Comparison of ENCODE assay signal across 25 cellular contexts in genomic region chr4:121655320-121656268, GRCh38. TPM values are rescaled to one million over a fixed set of nuclear protein-coding genes. Genes with fewer than 3 reads are reported as not detected.
DNase-seq lines count a peak whose midpoint lies in the region; ATAC-seq, FAIRE-seq and TF ChIP-seq lines count a peak whose summit lies in the region.
"Had no signal": no experiment of that assay in that cellular context is flagged by ENCODE, and none has a peak within 500 bp of the region (broad histone marks: within the 10 kb centered on the region; RNA-seq: fewer than 3 reads in every experiment).

No MANE protein-coding gene starts in this region.

- no peaks in the 10 kb centered on the region for H4K20me1 ChIP-seq in astrocyte (ENCODE audit: insufficient read depth, low read length)
- H4K20me1 ChIP-seq: BLaER1 treated with 17β-estradiol and CSF1 and Interleukin-3, amounts not matched to agents 10 nM and 100 nM had no signal

- no peak overlapping the region for H3K4me2 ChIP-seq in astrocyte (ENCODE audit: low read length)
- H3K4me2 ChIP-seq in neuronal stem cell (ENCODE audit: insufficient read depth, low read length, poor library complexity, severe bottlenecking) = no peak overlapping the region
- H3K4me2 ChIP-seq: BLaER1 treated with 17β-estradiol and CSF1 and Interleukin-3, amounts not matched to agents 10 nM and 100 nM had no signal

- H3K4me3 ChIP-seq in astrocyte (ENCODE audit: insufficient read depth, low read depth, low read length) (no peak overlapping the region), neuronal stem cell (ENCODE audit: low read length in 2 of 2) (no peak overlapping the region)
- H3K4me3 ChIP-seq: BLaER1 treated with 17β-estradiol and CSF1 and Interleukin-3, amounts not matched to agents 10 nM and 100 nM; esophagus muscularis mucosa; lower lobe of right lung; upper lobe of right lung had no signal

- no peaks in the 10 kb centered on the region for H3K79me2 ChIP-seq in astrocyte (ENCODE audit: insufficient read depth, low read length)

- peaks cover under 1% of the 10 kb centered on the region for H3K36me3 Mint-ChIP-seq in astrocyte (ENCODE audit: low read depth, unreplicated experiment)
- no peaks in the 10 kb centered on the region for H3K36me3 Mint-ChIP-seq in activated CD4-positive, alpha-beta memory T cell treated with anti-CD3 and anti-CD28 coated beads, Interleukin-2, amount 10 ng/mL, durations not matched to agents 7 days and 5 days (ENCODE audit: low read depth)
- H3K36me3 Mint-ChIP-seq: activated CD8-positive, alpha-beta memory T cell treated with anti-CD3 and anti-CD28 coated beads, Interleukin-2, amount 10 ng/mL, durations not matched to agents 7 days and 5 days; brain; natural killer cell; stimulated activated memory B cell treated with anti-CD40 and anti-IgM and Interleukin-4, amounts not matched to agents 10 μg/mL and 1 μg/mL and 100 μg/mL, for 72 hours had no signal

- no peak overlapping the region for H2BK12ac ChIP-seq in neuronal stem cell (ENCODE audit: low read length)

- H2AK5ac ChIP-seq in neuronal stem cell (ENCODE audit: low read depth, low read length) = no peak overlapping the region

- H3K14ac ChIP-seq in neuronal stem cell (ENCODE audit: low read length) = no peak overlapping the region

- H3K27me3 ChIP-seq in astrocyte (ENCODE audit: insufficient read depth, low read length) (no peaks in the 10 kb centered on the region), neuronal stem cell (ENCODE audit: control insufficient read depth in 3 of 3, insufficient read depth in 3 of 3, low read depth in 1 of 3, low read length in 3 of 3) (no peaks in the 10 kb centered on the region)
- H3K27me3 ChIP-seq: BLaER1 treated with 17β-estradiol and CSF1 and Interleukin-3, amounts not matched to agents 10 nM and 100 nM; dorsolateral prefrontal cortex; esophagus muscularis mucosa; upper lobe of right lung had no signal

- H2BK120ac ChIP-seq in neuronal stem cell (ENCODE audit: low read depth, low read length) = no peak overlapping the region

- no peaks in the 10 kb centered on the region for H3K4me1 ChIP-seq in astrocyte (ENCODE audit: insufficient read depth, low read length)
- peaks cover 0 to 3% of the 10 kb centered on the region in 2 donors for H3K4me1 ChIP-seq in neuronal stem cell (ENCODE audit: control insufficient read depth in 2 of 2, insufficient read depth in 1 of 2, low read depth in 1 of 2, low read length in 2 of 2)
- H3K4me1 ChIP-seq: BLaER1 treated with 17β-estradiol and CSF1 and Interleukin-3, amounts not matched to agents 10 nM and 100 nM; lower lobe of right lung; upper lobe of right lung had no signal

- no peak overlapping the region for H4K91ac ChIP-seq in neuronal stem cell (ENCODE audit: low read depth, low read length, poor library complexity)

- DNase-seq in astrocyte (ENCODE audit: low read depth) (peak; percentile 13), neuronal stem cell (ENCODE audit: low spot score) (no peak), activated T-cell treated with anti-CD3 and anti-CD28 coated beads for 4 hours (no peak)
- DNase-seq in activated CD4-positive, alpha-beta memory T cell treated with anti-CD3 and anti-CD28 coated beads, Interleukin-2, amount 10 ng/mL, durations not matched to agents 7 days and 5 days = no peak
- DNase-seq in activated CD4-positive, alpha-beta T cell treated with anti-CD3 and anti-CD28 coated beads, Interleukin-2, amount 50 U/mL, for 48 hours = no peak
- DNase-seq: activated B cell treated with CpG ODN at 0.5 μM for 24 hours, natural killer cell, NCI-H2029 treated with DMSO at 0.1 percent for 48 hours, NCI-H524 treated with DMSO at 0.1 percent for 48 hours, upper lobe of right lung had no signal

- H3K9me3 ChIP-seq in astrocyte (ENCODE audit: insufficient read depth, low read depth, low read length) = no peaks in the 10 kb centered on the region
- H3K9me3 ChIP-seq in neuronal stem cell (replicated peaks in 1 of 2; ENCODE audit: control insufficient read depth in 2 of 2, insufficient read depth in 1 of 2, low read depth in 1 of 2, low read length in 2 of 2) = no peaks in the 10 kb centered on the region
- H3K9me3 ChIP-seq: BLaER1 treated with 17β-estradiol and CSF1 and Interleukin-3, amounts not matched to agents 10 nM and 100 nM; esophagus muscularis mucosa; lower lobe of right lung; upper lobe of right lung had no signal

- H2AFZ ChIP-seq in astrocyte (ENCODE audit: low read depth, low read length) (no peak overlapping the region), neuronal stem cell (ENCODE audit: low read length) (peak overlapping the region; percentile 36)

- peaks cover 2% of the 10 kb centered on the region for H3K4me1 Mint-ChIP-seq in astrocyte (ENCODE audit: low read depth, unreplicated experiment)
- H3K4me1 Mint-ChIP-seq in activated CD4-positive, alpha-beta memory T cell treated with anti-CD3 and anti-CD28 coated beads, Interleukin-2, amount 10 ng/mL, durations not matched to agents 7 days and 5 days = peaks cover 2% of the 10 kb centered on the region

- H3K4ac ChIP-seq in neuronal stem cell (ENCODE audit: low read length) = no peak overlapping the region

- POLR2A ChIA-PET in activated CD4-positive, alpha-beta memory T cell treated with anti-CD3 and anti-CD28 coated beads, Interleukin-2, amount 10 ng/mL, durations not matched to agents 7 days and 5 days (lab: Charles Lee) = no interaction called here

- no peak overlapping the region for H2BK15ac ChIP-seq in neuronal stem cell (ENCODE audit: low read length)

- H3K27ac ChIP-seq in astrocyte (ENCODE audit: low read depth, low read length) (no peak overlapping the region), neuronal stem cell (replicated peaks; ENCODE audit: low read length) (no peak overlapping the region)
- H3K27ac ChIP-seq: BLaER1 treated with 17β-estradiol and CSF1 and Interleukin-3, amounts not matched to agents 10 nM and 100 nM; dorsolateral prefrontal cortex; esophagus muscularis mucosa; lower lobe of right lung; upper lobe of right lung had no signal

- ATAC-seq in GM18867 (IDR thresholded peaks at IDR 0.05; ENCODE audit: unreplicated experiment) (peak; percentile 4), GM21576 (IDR thresholded peaks at IDR 0.05; ENCODE audit: unreplicated experiment) (peak; percentile 6), GM19023 (IDR thresholded peaks at IDR 0.05; ENCODE audit: unreplicated experiment) (no peak)
- ATAC-seq: stimulated activated memory B cell treated with anti-CD40 and anti-IgM and Interleukin-4, amounts not matched to agents 10 μg/mL and 1 μg/mL and 100 μg/mL, for 72 hours had no signal

- no peak for TF ChIP-seq CTCF in astrocyte (IDR thresholded peaks at IDR 0.05; ENCODE audit: insufficient read depth, low read depth, low read length)

- H3K9ac ChIP-seq in astrocyte (ENCODE audit: low read length) = no peak overlapping the region
- no peak overlapping the region for H3K9ac ChIP-seq in neuronal stem cell (ENCODE audit: low read depth, low read length, poor library complexity)
- H3K9ac ChIP-seq: BLaER1 treated with 17β-estradiol and CSF1 and Interleukin-3, amounts not matched to agents 10 nM and 100 nM had no signal

- no peaks in the 10 kb centered on the region for H3K36me3 ChIP-seq in astrocyte (ENCODE audit: insufficient read depth, low read length)
- no peaks in the 10 kb centered on the region for H3K36me3 ChIP-seq in neuronal stem cell (replicated peaks in 1 of 2; ENCODE audit: control insufficient read depth in 2 of 2, insufficient read depth in 2 of 2, low read length in 2 of 2)
- H3K36me3 ChIP-seq: BLaER1 treated with 17β-estradiol and CSF1 and Interleukin-3, amounts not matched to agents 10 nM and 100 nM; esophagus muscularis mucosa; lower lobe of right lung; upper lobe of right lung had no signal

- no peak overlapping the region for H2BK5ac ChIP-seq in neuronal stem cell (ENCODE audit: low read length)

- H4K8ac ChIP-seq in neuronal stem cell (ENCODE audit: low read depth, low read length) = no peak overlapping the region

- H3K79me1 ChIP-seq in neuronal stem cell (ENCODE audit: low read depth, low read length) = no peaks in the 10 kb centered on the region

- CTCF ChIA-PET in activated CD4-positive, alpha-beta memory T cell treated with anti-CD3 and anti-CD28 coated beads, Interleukin-2, amount 10 ng/mL, durations not matched to agents 7 days and 5 days (lab: Charles Lee) = interaction anchor here (1.0 to 1.8 kb wide), 2 partner anchors 171 to 285 kb away, joined by 4 to 7 read pairs; no protein-coding TSS in a partner anchor

- H3K4me3 Mint-ChIP-seq in astrocyte (ENCODE audit: unreplicated experiment) = no peak overlapping the region
- no peak overlapping the region for H3K4me3 Mint-ChIP-seq in activated CD4-positive, alpha-beta memory T cell treated with anti-CD3 and anti-CD28 coated beads, Interleukin-2, amount 10 ng/mL, durations not matched to agents 7 days and 5 days
- H3K4me3 Mint-ChIP-seq: activated B cell treated with CpG ODN at 0.5 μM for 24 hours; activated CD4-positive, alpha-beta T cell treated with anti-CD3 and anti-CD28 coated beads, Interleukin-2, amount 10 ng/mL, durations not matched to agents 7 days and 5 days; activated CD8-positive, alpha-beta memory T cell treated with anti-CD3 and anti-CD28 coated beads, Interleukin-2, amount 10 ng/mL, durations not matched to agents 7 days and 5 days; brain; natural killer cell; stimulated activated memory B cell treated with anti-CD40 and anti-IgM and Interleukin-4, amounts not matched to agents 10 μg/mL and 1 μg/mL and 100 μg/mL, for 72 hours had no signal

- H3K27me3 Mint-ChIP-seq in astrocyte (ENCODE audit: low read depth, unreplicated experiment) = no peaks in the 10 kb centered on the region
- peaks cover 6% of the 10 kb centered on the region for H3K27me3 Mint-ChIP-seq in activated CD4-positive, alpha-beta memory T cell treated with anti-CD3 and anti-CD28 coated beads, Interleukin-2, amount 10 ng/mL, durations not matched to agents 7 days and 5 days
- H3K27me3 Mint-ChIP-seq: activated B cell treated with CpG ODN at 0.5 μM for 24 hours; stimulated activated memory B cell treated with anti-CD40 and anti-IgM and Interleukin-4, amounts not matched to agents 10 μg/mL and 1 μg/mL and 100 μg/mL, for 72 hours had no signal

- no peak for FAIRE-seq in astrocyte (lab: Jason Lieb, UNC)
- FAIRE-seq: endometrium, frontal cortex, H54, RCC 7860 had no signal

- H3K18ac ChIP-seq in neuronal stem cell (ENCODE audit: low read length) = no peak overlapping the region

- H3K23ac ChIP-seq in neuronal stem cell (ENCODE audit: low read depth, low read length, poor library complexity) = no peak overlapping the region

- H3K27ac Mint-ChIP-seq in astrocyte (ENCODE audit: unreplicated experiment) = peak overlapping the region; percentile 10
- H3K27ac Mint-ChIP-seq in activated CD4-positive, alpha-beta memory T cell treated with anti-CD3 and anti-CD28 coated beads, Interleukin-2, amount 10 ng/mL, durations not matched to agents 7 days and 5 days = no peak overlapping the region
- H3K27ac Mint-ChIP-seq: activated B cell treated with CpG ODN at 0.5 μM for 24 hours; activated CD4-positive, alpha-beta T cell treated with anti-CD3 and anti-CD28 coated beads, Interleukin-2, amount 10 ng/mL, durations not matched to agents 7 days and 5 days; activated CD8-positive, alpha-beta memory T cell treated with anti-CD3 and anti-CD28 coated beads, Interleukin-2, amount 10 ng/mL, durations not matched to agents 7 days and 5 days; brain; natural killer cell; stimulated activated memory B cell treated with anti-CD40 and anti-IgM and Interleukin-4, amounts not matched to agents 10 μg/mL and 1 μg/mL and 100 μg/mL, for 72 hours had no signal

- peaks cover 3% of the 10 kb centered on the region for H3K9me3 Mint-ChIP-seq in astrocyte (ENCODE audit: unreplicated experiment)
- H3K9me3 Mint-ChIP-seq in activated CD4-positive, alpha-beta memory T cell treated with anti-CD3 and anti-CD28 coated beads, Interleukin-2, amount 10 ng/mL, durations not matched to agents 7 days and 5 days = no peaks in the 10 kb centered on the region
- H3K9me3 Mint-ChIP-seq: activated CD4-positive, alpha-beta T cell treated with anti-CD3 and anti-CD28 coated beads, Interleukin-2, amount 10 ng/mL, durations not matched to agents 7 days and 5 days; brain; natural killer cell had no signal

- no CpG with 5 or more reads among the region's 7 CpGs for WGBS in neuronal stem cell (ENCODE audit: extremely low coverage in 2 of 2, insufficient read length in 2 of 2, insufficient replicate concordance in 1 of 2), 2 donors

RNA-seq across cellular contexts. Expression of gene ANXA5, which starts 41.2 kb away (rescaled TPM):
- 682 and 793 TPM in 2 replicates for total RNA-seq in astrocyte
- 130 TPM for polyA plus RNA-seq in neuronal stem cell (2013, experiment 1 of 2)
- 128 TPM for polyA plus RNA-seq in neuronal stem cell (2013, experiment 2 of 2)
- total RNA-seq in activated CD4-positive, alpha-beta memory T cell treated with anti-CD3 and anti-CD28 coated beads, Interleukin-2, amount 10 ng/mL, durations not matched to agents 7 days and 5 days = 100 to 1,000 TPM; 234 to 235 TPM
